Comparison of ENCODE assay signal across 25 cellular contexts in genomic region chr1:174239541-174239940, GRCh38.
DNase-seq lines count a peak whose midpoint lies in the region; ATAC-seq, FAIRE-seq and TF ChIP-seq lines count a peak whose summit lies in the region.
"Had no signal": no experiment of that assay in that cellular context is flagged by ENCODE, and none has a peak within 500 bp of the region (broad histone marks: within the 10 kb centered on the region; RNA-seq: fewer than 3 reads in every experiment).

No MANE protein-coding gene starts in this region.

- TF ChIP-seq CTCF in K562 (IDR thresholded peaks at IDR 0.05 in 2 of 3, conservative IDR thresholded peaks at IDR 0.05 in 1 of 3; ENCODE audit: insufficient read depth in 2 of 3, low read depth in 1 of 3, low read length in 3 of 3) (no peak), keratinocyte (optimal IDR thresholded peaks at IDR 0.05 in 1 of 3, IDR thresholded peaks at IDR 0.05 in 1 of 3, conservative IDR thresholded peaks at IDR 0.05 in 1 of 3; ENCODE audit: extremely low read depth in 1 of 3, insufficient read depth in 2 of 3, low read length in 3 of 3) (no peak), type B pancreatic cell (conservative IDR thresholded peaks at IDR 0.05) (no peak)

- H3K4me1 ChIP-seq in K562 (replicated peaks in 1 of 2; ENCODE audit: control insufficient read depth in 2 of 2, insufficient read depth in 2 of 2, low read length in 2 of 2) (peaks cover 0 to 6% of the 10 kb centered on the region in 2 experiments; a peak in 1 of 5 replicates), keratinocyte (ENCODE audit: control insufficient read depth, extremely low read depth, insufficient read depth, low read length) (no peaks in the 10 kb centered on the region)
- H3K4me1 ChIP-seq: gastroesophageal sphincter, vagina had no signal

- H3K9ac ChIP-seq in K562 (ENCODE audit: insufficient read depth in 1 of 2, low read depth in 2 of 2, low read length in 2 of 2) (no peak overlapping the region), keratinocyte (ENCODE audit: control insufficient read depth, extremely low read depth, insufficient read depth, low read length) (peak overlapping the region; percentile 69)
- H3K9ac ChIP-seq: GM23248 had no signal

- no peak for FAIRE-seq in K562 (lab: Jason Lieb, UNC)
- FAIRE-seq in keratinocyte (lab: Jason Lieb, UNC): no peak
- FAIRE-seq: D721Med had no signal

- peak overlapping the region; percentile 44 for H3K4me3 Mint-ChIP-seq in type B pancreatic cell
- H3K4me3 Mint-ChIP-seq: activated CD8-positive, alpha-beta T cell treated with anti-CD3 and anti-CD28 coated beads for 36 hours; activated T-cell treated with anti-CD3 and anti-CD28 coated beads, Interleukin-2, amount 50 U/mL, for 4 hours; B cell; immature natural killer cell; naive thymus-derived CD4-positive, alpha-beta T cell; T-helper 1 cell treated with Interleukin-12 subunit alpha and Interleukin-12 subunit beta and Interleukin-4 antibody, amounts not matched to agents 30 μg/mL and 1 μg/mL, for 36 hours had no signal

- H3K27me3 ChIP-seq in K562 (ENCODE audit: control insufficient read depth in 2 of 2, insufficient read depth in 2 of 2, low read length in 2 of 2) (no peaks in the 10 kb centered on the region), keratinocyte (ENCODE audit: control insufficient read depth, extremely low read depth, insufficient read depth, low read length) (no peaks in the 10 kb centered on the region)
- H3K27me3 ChIP-seq: gastroesophageal sphincter, vagina had no signal

- H3K27me3 Mint-ChIP-seq in type B pancreatic cell: no peaks in the 10 kb centered on the region
- H3K27me3 Mint-ChIP-seq: activated CD8-positive, alpha-beta T cell treated with anti-CD3 and anti-CD28 coated beads for 36 hours; B cell; naive thymus-derived CD4-positive, alpha-beta T cell had no signal

- ATAC-seq in K562: no peak
- ATAC-seq: activated CD8-positive, alpha-beta T cell treated with anti-CD3 and anti-CD28 coated beads for 36 hours; activated naive CD4-positive, alpha-beta T cell treated with anti-CD3 and anti-CD28 coated beads, Interleukin-2, amount 50 U/mL, for 72 hours; activated T-cell treated with anti-CD3 and anti-CD28 coated beads, Interleukin-2, amount 50 U/mL, for 4 hours; gastroesophageal sphincter; naive thymus-derived CD4-positive, alpha-beta T cell had no signal

- H3K27ac ChIP-seq in K562 (ENCODE audit: extremely low read depth, low read depth, low read length) (no peak overlapping the region), keratinocyte (ENCODE audit: control insufficient read depth, insufficient read depth, low read length) (peak overlapping the region; percentile 76)
- H3K27ac ChIP-seq: gastroesophageal sphincter, GM23248, HL-60, vagina had no signal

- in situ Hi-C loops in K562 (cut with MboI): no loop called here

- no TSS peak for BruUV-seq in K562 (replicated peaks; lab: Mats Ljungman, UMichigan)

- H2AFZ ChIP-seq in K562 (ENCODE audit: low read depth, low read length): no peak overlapping the region
- H2AFZ ChIP-seq in keratinocyte (ENCODE audit: control insufficient read depth, low read length): no peak overlapping the region
- H2AFZ ChIP-seq: GM23248 had no signal

- H3K36me3 ChIP-seq in K562 (ENCODE audit: control insufficient read depth, insufficient read depth, low read length) (peaks cover 31% of the 10 kb centered on the region), keratinocyte (ENCODE audit: control insufficient read depth in 2 of 2, extremely low read depth in 1 of 2, insufficient read depth in 2 of 2, low read length in 2 of 2) (peaks cover 0 to 3% of the 10 kb centered on the region in 2 experiments)

- H3K79me2 ChIP-seq in K562 (ENCODE audit: control insufficient read depth, insufficient read depth, low read length): no peaks in the 10 kb centered on the region; the same call in 2 of the 3 replicates
- H3K79me2 ChIP-seq in keratinocyte (ENCODE audit: control insufficient read depth, insufficient read depth, low read length): no peaks in the 10 kb centered on the region

- peak overlapping the region; percentile 59 for H3K27ac Mint-ChIP-seq in type B pancreatic cell
- H3K27ac Mint-ChIP-seq: activated CD8-positive, alpha-beta T cell treated with anti-CD3 and anti-CD28 coated beads for 36 hours; activated naive CD4-positive, alpha-beta T cell treated with anti-CD3 and anti-CD28 coated beads, Interleukin-2, amount 50 U/mL, for 72 hours; B cell; naive thymus-derived CD4-positive, alpha-beta T cell; T-helper 1 cell treated with Interleukin-12 subunit alpha and Interleukin-12 subunit beta and Interleukin-4 antibody, amounts not matched to agents 30 μg/mL and 1 μg/mL, for 36 hours had no signal

- H3K9me1 ChIP-seq in K562 (ENCODE audit: control insufficient read depth, insufficient read depth, low read length) (no peaks in the 10 kb centered on the region), keratinocyte (ENCODE audit: control insufficient read depth, extremely low read depth, insufficient read depth, low read length) (no peaks in the 10 kb centered on the region)

- no peak for TF ChIP-seq EP300 in K562 (IDR thresholded peaks at IDR 0.05; ENCODE audit: low read length)

- H3K9me3 ChIP-seq in K562 (replicated peaks; ENCODE audit: control insufficient read depth, insufficient read depth, low read depth, low read length) (no peaks in the 10 kb centered on the region), keratinocyte (ENCODE audit: control insufficient read depth, low read depth, low read length) (no peaks in the 10 kb centered on the region)
- H3K9me3 ChIP-seq: gastroesophageal sphincter, vagina had no signal

- no peak for TF ChIP-seq POLR2A in K562 (conservative IDR thresholded peaks at IDR 0.05)

- DNase-seq in HEK293T (ENCODE audit: extremely low spot score) (no peak), K562 (ENCODE audit: extremely low read depth in 1 of 4, low spot score in 3 of 4) (no peak), keratinocyte (ENCODE audit: low read depth, low spot score) (no peak), type B pancreatic cell (ENCODE audit: extremely low spot score, unreplicated experiment) (no peak), iPS-NIHi11 (ENCODE audit: low spot score) (no peak), activated gamma-delta T cell (lab: John Stamatoyannopoulos, UW) (no peak), HK-2 (ENCODE audit: unreplicated experiment) (no peak)
- DNase-seq: activated CD8-positive, alpha-beta T cell treated with anti-CD3 and anti-CD28 coated beads for 36 hours; activated T-cell treated with anti-CD3 and anti-CD28 coated beads, Interleukin-2, amount 50 U/mL, for 4 hours; GM23248; immature natural killer cell; naive thymus-derived CD4-positive, alpha-beta T cell; NCI-H1048; NCI-H2029; NCI-H510A; posterior cingulate gyrus; Right ventricle myocardium superior; stimulated activated CD4-positive, alpha-beta T cell treated with anti-CD3 and anti-CD28 coated beads, Interleukin-4, amount 100 ng/mL, for 1 hour had no signal

- H3K4me2 ChIP-seq in K562 (ENCODE audit: insufficient read depth, low read length) (no peak overlapping the region), keratinocyte (ENCODE audit: control insufficient read depth, extremely low read depth, insufficient read depth, low read depth, low read length) (peak overlapping the region; percentile 16)

- no peak overlapping the region for H3K4me3 ChIP-seq in K562
- H3K4me3 ChIP-seq in keratinocyte (ENCODE audit: control insufficient read depth in 2 of 3, extremely low read depth in 1 of 3, insufficient read depth in 2 of 3, low read depth in 1 of 3, low read length in 3 of 3): peak overlapping the region in 2 of 3 experiments; percentile 37 to 38
- H3K4me3 ChIP-seq: gastroesophageal sphincter, GM23248, vagina had no signal

- H4K20me1 ChIP-seq in K562 (replicated peaks; ENCODE audit: control insufficient read depth, insufficient read depth, low read length) (no peaks in the 10 kb centered on the region), keratinocyte (ENCODE audit: control insufficient read depth, extremely low read depth, insufficient read depth, low read length) (no peaks in the 10 kb centered on the region)

- no peaks in the 10 kb centered on the region for H3K9me3 Mint-ChIP-seq in type B pancreatic cell
- H3K9me3 Mint-ChIP-seq: activated CD8-positive, alpha-beta T cell treated with anti-CD3 and anti-CD28 coated beads for 36 hours; activated naive CD4-positive, alpha-beta T cell treated with anti-CD3 and anti-CD28 coated beads, Interleukin-2, amount 50 U/mL, for 72 hours; activated T-cell treated with anti-CD3 and anti-CD28 coated beads, Interleukin-2, amount 50 U/mL, for 4 hours; immature natural killer cell; naive thymus-derived CD4-positive, alpha-beta T cell; T-helper 1 cell treated with Interleukin-12 subunit alpha and Interleukin-12 subunit beta and Interleukin-4 antibody, amounts not matched to agents 30 μg/mL and 1 μg/mL, for 36 hours had no signal

- CTCF ChIA-PET in HEK293T (lab: Yijun Ruan, JAX) (no interaction called here), K562 (lab: Yijun Ruan, JAX; ENCODE audit: low intra/inter-chr PET ratio) (no interaction called here)

- no peak for TF ChIP-seq RAD21 in K562 (CRISPR knock-in tag; conservative IDR thresholded peaks at IDR 0.05 in 1 of 2, IDR thresholded peaks at IDR 0.05 in 1 of 2)

- peaks cover 6% of the 10 kb centered on the region for H3K36me3 Mint-ChIP-seq in type B pancreatic cell
- H3K36me3 Mint-ChIP-seq: activated naive CD4-positive, alpha-beta T cell treated with anti-CD3 and anti-CD28 coated beads, Interleukin-2, amount 50 U/mL, for 72 hours had no signal

- POLR2A ChIA-PET in HEK293T (lab: Yijun Ruan, JAX): no interaction called here
- POLR2A ChIA-PET in K562 (lab: Yijun Ruan, JAX): interaction anchor here (0.6 kb wide), 1 partner anchor 371 kb away, joined by 3 read pairs; the partner anchor contains the start of gene ZBTB37

- 88% methylated on average over 1 of the region's 1 CpG for WGBS in K562 (ENCODE audit: insufficient coverage, low coverage, missing lambda C conversion rate)

- dilution Hi-C loops in keratinocyte (cut with MboI; ENCODE audit: extremely low pct_ligation_motif_present, low sequenced_read_pairs): no loop called here

- intact Hi-C loops in K562 (cut with micrococcal nuclease): no loop called here

- no peaks in the 10 kb centered on the region for H3K4me1 Mint-ChIP-seq in type B pancreatic cell (ENCODE audit: unreplicated experiment)

TF ChIP-seq in HEK293T, 16 proteins besides CTCF, POLR2A, EP300 and RAD21:
- no peak for TF ChIP-seq FOXA1 (IDR thresholded peaks at IDR 0.05)
- 0 out of 2 replicates have a peak, but pooled peaks have one; percentile 16 for TF ChIP-seq TARDBP (IDR thresholded peaks at IDR 0.05)

TF ChIP-seq in K562, 482 proteins besides CTCF, POLR2A, EP300 and RAD21 (continues in another document):
- TF ChIP-seq ZNF316 (IDR thresholded peaks at IDR 0.05) (peak; percentile 39), C11orf30 (IDR thresholded peaks at IDR 0.05; ENCODE audit: low read depth) (0 out of 2 replicates have a peak, but pooled peaks have one; percentile 29), NFE2 (IDR thresholded peaks at IDR 0.05; ENCODE audit: low read depth) (no peak), HMG20A (CRISPR knock-in tag; conservative IDR thresholded peaks at IDR 0.05) (no peak)
